9 cellular contexts compared by ENCODE assay signal in genomic region chr7:17130281-17131059, GRCh38.
DNase-seq lines count a peak whose midpoint lies in the region; ATAC-seq and TF ChIP-seq lines count a peak whose summit lies in the region.
"Had no signal": no experiment of that assay in that cellular context is flagged by ENCODE, and none has a peak within 500 bp of the region (broad histone marks: within the 10 kb centered on the region; RNA-seq: fewer than 3 reads in every experiment).

No MANE protein-coding gene starts in this region.

- H3K9ac ChIP-seq in MM.1S (ENCODE audit: low read length), result no peak overlapping the region

- H3K27me3 ChIP-seq in brain microvascular endothelial cell (replicated peaks) (no peaks in the 10 kb centered on the region), lung (ENCODE audit: control insufficient read depth, insufficient read depth) (no peaks in the 10 kb centered on the region), MM.1S (replicated peaks; ENCODE audit: insufficient read depth, low read length) (no peaks in the 10 kb centered on the region)

- H2AFZ ChIP-seq in MM.1S (ENCODE audit: low read length), result no peak overlapping the region

- 14 to 23% methylated on average over 5 of the region's 5 CpGs for WGBS in lung, 2 donors

- no peaks in the 10 kb centered on the region for H3K9me3 ChIP-seq in lung (ENCODE audit: control insufficient read depth in 2 of 2, insufficient read depth in 1 of 2, low read length in 1 of 2)
- no peaks in the 10 kb centered on the region for H3K9me3 ChIP-seq in MM.1S (replicated peaks; ENCODE audit: insufficient read depth, low read length)

- H3K4me1 ChIP-seq in lung (ENCODE audit: control insufficient read depth in 2 of 2, insufficient read depth in 2 of 2, low read length in 2 of 2) (no peaks in the 10 kb centered on the region), MM.1S (ENCODE audit: low read length) (peaks cover 14% of the 10 kb centered on the region)

- in situ Hi-C loops in brain microvascular endothelial cell (cut with HindIII; ENCODE audit: low pct_ligation_motif_present, low sequenced_read_pairs), result no loop called here

- peaks cover 15% of the 10 kb centered on the region for H3F3A ChIP-seq in MM.1S (ENCODE audit: insufficient read depth, low read length)

- peak overlapping the region; percentile 68 for H3K27ac ChIP-seq in brain microvascular endothelial cell
- no peak overlapping the region for H3K27ac ChIP-seq in lung (ENCODE audit: low read depth in 1 of 2, low read length in 1 of 2)
- no peak overlapping the region for H3K27ac ChIP-seq in MM.1S (ENCODE audit: low read length)

- DNase-seq in AG04449 (ENCODE audit: low read depth, low spot score), result peak; percentile 86
- DNase-seq in HEK293T (ENCODE audit: extremely low spot score), result peak; percentile 58
- DNase-seq in brain microvascular endothelial cell, result peak; percentile 94
- no peak for DNase-seq in lung (ENCODE audit: low spot score)
- DNase-seq in MM.1S, result no peak
- no peak for DNase-seq in NCI-H187 (lab: John Stamatoyannopoulos, UW)
- DNase-seq: Karpas-422 had no signal

- H3K79me2 ChIP-seq in MM.1S (ENCODE audit: low read length), result no peaks in the 10 kb centered on the region

- H4K20me1 ChIP-seq in MM.1S (ENCODE audit: insufficient read depth, low read length), result no peaks in the 10 kb centered on the region

- CTCF ChIA-PET in AG04449 (lab: Yijun Ruan, JAX), result no interaction called here
- CTCF ChIA-PET in HEK293T (lab: Yijun Ruan, JAX), result interaction anchor here (1.0 kb wide), 1 partner anchor 21 kb away, joined by 3 read pairs; no protein-coding TSS in a partner anchor

- POLR2A ChIA-PET in AG04449 (lab: Yijun Ruan, JAX) (no interaction called here), HEK293T (lab: Yijun Ruan, JAX) (interaction anchor here (1.4 kb wide), 1 partner anchor 9 kb away, joined by 5 read pairs; no protein-coding TSS in a partner anchor)

- ATAC-seq in lung (ENCODE audit: insufficient read depth, low FRiP score), result peak; percentile 62
- ATAC-seq in HG02885 (IDR thresholded peaks at IDR 0.05; ENCODE audit: poor library complexity, unreplicated experiment), result no peak
- ATAC-seq in GM18519 (IDR thresholded peaks at IDR 0.05; ENCODE audit: low FRiP score, unreplicated experiment), result no peak

- no peak overlapping the region for H3K4me3 ChIP-seq in AG04449 (ENCODE audit: low read depth, low read length)
- H3K4me3 ChIP-seq in brain microvascular endothelial cell (ENCODE audit: low read depth, low read length), result no peak overlapping the region
- no peak overlapping the region for H3K4me3 ChIP-seq in lung
- no peak overlapping the region for H3K4me3 ChIP-seq in MM.1S (ENCODE audit: low read length)

- H3K36me3 ChIP-seq in brain microvascular endothelial cell (replicated peaks) (no peaks in the 10 kb centered on the region), lung (ENCODE audit: control insufficient read depth in 2 of 2, insufficient read depth in 2 of 2, low read length in 2 of 2) (no peaks in the 10 kb centered on the region), MM.1S (replicated peaks; ENCODE audit: insufficient read depth, low read length) (no peaks in the 10 kb centered on the region)

- H3K9me2 ChIP-seq in MM.1S (replicated peaks; ENCODE audit: insufficient read depth, low read length), result no peaks in the 10 kb centered on the region

- TF ChIP-seq CTCF in AG04449 (IDR thresholded peaks at IDR 0.05; ENCODE audit: insufficient read depth, low read length, missing control alignments), result no peak
- TF ChIP-seq CTCF in brain microvascular endothelial cell (IDR thresholded peaks at IDR 0.05; ENCODE audit: low read depth, low read length, missing control alignments), result no peak
- TF ChIP-seq CTCF in lung (IDR thresholded peaks at IDR 0.05; ENCODE audit: control extremely low read depth, extremely low read depth), result no peak
- no peak for TF ChIP-seq CTCF in MM.1S (IDR thresholded peaks at IDR 0.05; ENCODE audit: low read length)

- H3K4me2 ChIP-seq in MM.1S (ENCODE audit: low read depth, low read length), result no peak overlapping the region

TF ChIP-seq in HEK293T, 16 proteins besides CTCF, POLR2A, EP300 and RAD21:
- TF ChIP-seq CTBP1 (IDR thresholded peaks at IDR 0.05; ENCODE audit: borderline replicate concordance), result 0 out of 2 replicates have a peak, but pooled peaks have one; percentile 20
- no peak for TF ChIP-seq NFRKB (IDR thresholded peaks at IDR 0.05)
- TF ChIP-seq FOXK2 (IDR thresholded peaks at IDR 0.05), result no peak
- TF ChIP-seq SUZ12 (IDR thresholded peaks at IDR 0.05), result no peak
- TF ChIP-seq ZNF384 (IDR thresholded peaks at IDR 0.05), result no peak
- TF ChIP-seq SP1 (IDR thresholded peaks at IDR 0.05), result no peak
- TF ChIP-seq LEF1 (IDR thresholded peaks at IDR 0.05; ENCODE audit: borderline replicate concordance), result no peak
- TF ChIP-seq BHLHE40 (IDR thresholded peaks at IDR 0.05; ENCODE audit: borderline replicate concordance), result no peak
- no peak for TF ChIP-seq L3MBTL2 (conservative IDR thresholded peaks at IDR 0.05)
- TF ChIP-seq ARNT (IDR thresholded peaks at IDR 0.05), result no peak
- peak; percentile 35; the same call in 1 of the 2 replicates for TF ChIP-seq PKNOX1 (IDR thresholded peaks at IDR 0.05)
- no peak for TF ChIP-seq TARDBP (IDR thresholded peaks at IDR 0.05)

Comparison
In these comparisons a context has a peak if more than half of its experiments do, and no peak if none do; other contexts are left out.
1. DNase-seq: peak in AG04449 (single experiment), HEK293T (single experiment) and brain microvascular endothelial cell (single experiment); none in lung (single experiment), MM.1S (single experiment) and NCI-H187 (0 of 2).